23 cellular contexts compared by ENCODE assay signal in the genomic region with DNA sequence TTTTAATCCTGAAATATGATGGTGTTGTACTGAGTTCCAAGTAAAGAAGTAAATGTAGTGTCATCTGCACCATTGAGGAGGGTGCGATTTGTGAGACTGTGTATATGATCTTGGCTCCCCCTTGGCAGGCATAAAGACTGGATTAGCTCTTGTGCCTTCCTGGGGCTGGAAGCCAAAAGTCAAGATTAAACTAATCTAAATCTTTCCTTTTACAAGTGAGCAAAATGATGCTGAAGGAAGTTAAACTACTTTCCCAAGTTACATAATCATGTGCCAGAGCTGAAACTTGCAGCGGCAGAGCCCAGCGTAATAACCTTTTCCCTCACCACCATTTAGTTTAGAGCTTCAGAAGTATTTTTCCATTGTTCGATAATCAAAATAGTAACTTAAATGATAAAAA.
DNase-seq lines count a peak whose midpoint lies in the region; ATAC-seq, FAIRE-seq and TF ChIP-seq lines count a peak whose summit lies in the region.
"Had no signal": no experiment of that assay in that cellular context is flagged by ENCODE, and none has a peak within 500 bp of the region (broad histone marks: within the 10 kb centered on the region; RNA-seq: fewer than 3 reads in every experiment).

No MANE protein-coding gene starts in this region.

- peak; percentile 93 for DNase-seq in A673 (ENCODE audit: low spot score)
- peak; percentile 80 for DNase-seq in NCI-H82 (lab: John Stamatoyannopoulos, UW)
- DNase-seq in endodermal cell, result no peak
- no peak for DNase-seq in neuronal stem cell (ENCODE audit: low spot score)
- no peak for DNase-seq in hepatic stellate cell (ENCODE audit: low spot score)
- no peak for DNase-seq in frontal cortex (ENCODE audit: low spot score in 2 of 2)
- DNase-seq in tibial artery, result no peak
- DNase-seq in body of pancreas, result no peak
- DNase-seq: 8988T; Calu3; CD8-positive, alpha-beta T cell; DMS 273 treated with DMSO at 0.1 percent for 48 hours; DMS53; DND-41; EL; GM23248; IMR-90 had no signal

- 80 to 89% methylated on average over 1 to 4 of the region's 4 CpGs for whole genome bisulfite sequencing in endodermal cell (ENCODE audit: insufficient coverage in 1 of 2, insufficient read length in 1 of 2), 2 experiments
- no CpG with 5 or more reads among the region's 4 CpGs for WGBS in neuronal stem cell (ENCODE audit: extremely low coverage in 2 of 2, insufficient read length in 2 of 2, insufficient replicate concordance in 1 of 2), 2 donors
- WGBS in body of pancreas, 2 donors, result 83 to 88% methylated on average over 4 of the region's 4 CpGs

- no peak overlapping the region for H3K23ac ChIP-seq in neuronal stem cell (ENCODE audit: low read depth, low read length, poor library complexity)

- peak overlapping the region; percentile 4 for H3K4me3 ChIP-seq in A673 (ENCODE audit: low read depth, low read length, poor library complexity, severe bottlenecking)
- H3K4me3 ChIP-seq in endodermal cell (ENCODE audit: low read length), result peak overlapping the region; percentile 22
- H3K4me3 ChIP-seq in neuronal stem cell (ENCODE audit: low read length in 2 of 2), result no peak overlapping the region
- H3K4me3 ChIP-seq in tibial artery, result no peak overlapping the region
- H3K4me3 ChIP-seq in body of pancreas, result no peak overlapping the region
- H3K4me3 ChIP-seq: BLaER1 treated with 17β-estradiol and CSF1 and Interleukin-3, amounts not matched to agents 10 nM and 100 nM; GM12878; GM23248; HAP-1 had no signal

- H2BK5ac ChIP-seq in neuronal stem cell (ENCODE audit: low read length), result no peak overlapping the region

- no peak overlapping the region for H3K4ac ChIP-seq in neuronal stem cell (ENCODE audit: low read length)

- no peak overlapping the region for H3K14ac ChIP-seq in neuronal stem cell (ENCODE audit: low read length)

- H3K27me3 ChIP-seq in A673 (replicated peaks; ENCODE audit: insufficient read depth, low read depth, low read length, poor library complexity), result no peaks in the 10 kb centered on the region
- H3K27me3 ChIP-seq in endodermal cell (ENCODE audit: control insufficient read depth, insufficient read depth, low read length, poor library complexity, severe bottlenecking), result no peaks in the 10 kb centered on the region
- H3K27me3 ChIP-seq in neuronal stem cell (ENCODE audit: control insufficient read depth in 3 of 3, insufficient read depth in 3 of 3, low read depth in 1 of 3, low read length in 3 of 3), result no peaks in the 10 kb centered on the region
- no peaks in the 10 kb centered on the region for H3K27me3 ChIP-seq in tibial artery
- no peaks in the 10 kb centered on the region for H3K27me3 ChIP-seq in body of pancreas
- H3K27me3 ChIP-seq: BLaER1 treated with 17β-estradiol and CSF1 and Interleukin-3, amounts not matched to agents 10 nM and 100 nM had no signal

- no peak overlapping the region for H4K8ac ChIP-seq in neuronal stem cell (ENCODE audit: low read depth, low read length)

- no peak overlapping the region for H3K18ac ChIP-seq in neuronal stem cell (ENCODE audit: low read length)

- no peak overlapping the region for H2AK5ac ChIP-seq in neuronal stem cell (ENCODE audit: low read depth, low read length)

- H2BK15ac ChIP-seq in neuronal stem cell (ENCODE audit: low read length), result no peak overlapping the region

- H3K4me1 ChIP-seq in A673 (ENCODE audit: insufficient read depth, low read length, poor library complexity, severe bottlenecking) (peaks cover 33% of the 10 kb centered on the region), endodermal cell (ENCODE audit: control insufficient read depth, insufficient read depth, low read length) (no peaks in the 10 kb centered on the region), neuronal stem cell (ENCODE audit: control insufficient read depth in 2 of 2, insufficient read depth in 1 of 2, low read depth in 1 of 2, low read length in 2 of 2) (peaks cover 3 to 8% of the 10 kb centered on the region in 2 donors), tibial artery (no peaks in the 10 kb centered on the region), body of pancreas (no peaks in the 10 kb centered on the region)
- H3K4me1 ChIP-seq: BLaER1 treated with 17β-estradiol and CSF1 and Interleukin-3, amounts not matched to agents 10 nM and 100 nM had no signal

- H3K4me2 ChIP-seq in neuronal stem cell (ENCODE audit: insufficient read depth, low read length, poor library complexity, severe bottlenecking), result no peak overlapping the region
- H3K4me2 ChIP-seq: BLaER1 treated with 17β-estradiol and CSF1 and Interleukin-3, amounts not matched to agents 10 nM and 100 nM had no signal

- no peak overlapping the region for H4K91ac ChIP-seq in neuronal stem cell (ENCODE audit: low read depth, low read length, poor library complexity)

- BruUV-seq in A673 (replicated peaks; lab: Mats Ljungman, UMichigan), result no TSS peak

- peaks cover 6% of the 10 kb centered on the region for H3K4me1 Mint-ChIP-seq in endodermal cell
- H3K4me1 Mint-ChIP-seq: B cell had no signal

- H3K36me3 ChIP-seq in A673 (ENCODE audit: insufficient read depth, low read length, poor library complexity, severe bottlenecking) (no peaks in the 10 kb centered on the region), endodermal cell (ENCODE audit: control insufficient read depth, insufficient read depth, low read length) (peaks cover 19% of the 10 kb centered on the region), neuronal stem cell (replicated peaks in 1 of 2; ENCODE audit: control insufficient read depth in 2 of 2, insufficient read depth in 2 of 2, low read length in 2 of 2) (no peaks in the 10 kb centered on the region), tibial artery (no peaks in the 10 kb centered on the region), body of pancreas (replicated peaks in 1 of 2; ENCODE audit: insufficient read depth in 1 of 2, low read depth in 2 of 2) (no peaks in the 10 kb centered on the region)
- H3K36me3 ChIP-seq: BLaER1 treated with 17β-estradiol and CSF1 and Interleukin-3, amounts not matched to agents 10 nM and 100 nM; HAP-1 had no signal

- POLR2A ChIA-PET in A673 (lab: Charles Lee; ENCODE audit: low non-redundant PET), result no interaction called here

- no peak overlapping the region for H2BK12ac ChIP-seq in neuronal stem cell (ENCODE audit: low read length)

- no peak overlapping the region for H3K27ac Mint-ChIP-seq in endodermal cell
- H3K27ac Mint-ChIP-seq: B cell; CD8-positive, alpha-beta T cell had no signal

- H2AFZ ChIP-seq in neuronal stem cell (ENCODE audit: low read length), result no peak overlapping the region
- H2AFZ ChIP-seq: GM23248 had no signal

- H3K27ac ChIP-seq in A673 (ENCODE audit: low read depth, low read length, poor library complexity, severe bottlenecking) (peak overlapping the region; percentile 8), endodermal cell (ENCODE audit: low read depth, low read length) (no peak overlapping the region), neuronal stem cell (replicated peaks; ENCODE audit: low read length) (peak overlapping the region; percentile 30), tibial artery (no peak overlapping the region), body of pancreas (no peak overlapping the region)
- H3K27ac ChIP-seq: BLaER1 treated with 17β-estradiol and CSF1 and Interleukin-3, amounts not matched to agents 10 nM and 100 nM; GM23248 had no signal

- H3K9me3 Mint-ChIP-seq in endodermal cell, result peaks cover 9% of the 10 kb centered on the region

- no peak for TF ChIP-seq POLR2A in body of pancreas (IDR thresholded peaks at IDR 0.05)

- TF ChIP-seq CTCF in A673 (conservative IDR thresholded peaks at IDR 0.05; ENCODE audit: low read depth, low read length), result no peak
- TF ChIP-seq CTCF in endodermal cell (conservative IDR thresholded peaks at IDR 0.05), result no peak
- TF ChIP-seq CTCF in tibial artery (IDR thresholded peaks at IDR 0.05), result no peak
- no peak for TF ChIP-seq CTCF in body of pancreas (IDR thresholded peaks at IDR 0.05)

- no peak overlapping the region for H2BK120ac ChIP-seq in neuronal stem cell (ENCODE audit: low read depth, low read length)

- H3K9me3 ChIP-seq in A673 (ENCODE audit: low read depth, low read length, poor library complexity, severe bottlenecking) (no peaks in the 10 kb centered on the region), endodermal cell (ENCODE audit: control insufficient read depth, low read length) (peaks cover 8% of the 10 kb centered on the region), neuronal stem cell (replicated peaks in 1 of 2; ENCODE audit: control insufficient read depth in 2 of 2, insufficient read depth in 1 of 2, low read depth in 1 of 2, low read length in 2 of 2) (no peaks in the 10 kb centered on the region), tibial artery (no peaks in the 10 kb centered on the region), body of pancreas (no peaks in the 10 kb centered on the region)
- H3K9me3 ChIP-seq: HAP-1 had no signal

- no peak overlapping the region for H3K4me3 Mint-ChIP-seq in endodermal cell
- H3K4me3 Mint-ChIP-seq: B cell; CD8-positive, alpha-beta T cell had no signal

- CTCF ChIA-PET in A673 (lab: Charles Lee), result no interaction called here

- intact Hi-C loops in A673 (cut with micrococcal nuclease; ENCODE audit: unreplicated experiment) (no loop called here), tibial artery (cut with DNase I; ENCODE audit: low total_unique reads) (no loop called here), body of pancreas (cut with DNase I) (no loop called here)

- H3K9ac ChIP-seq in endodermal cell (ENCODE audit: extremely low read depth, low read length, poor library complexity, severe bottlenecking) (no peak overlapping the region), neuronal stem cell (ENCODE audit: low read depth, low read length, poor library complexity) (no peak overlapping the region)
- H3K9ac ChIP-seq: BLaER1 treated with 17β-estradiol and CSF1 and Interleukin-3, amounts not matched to agents 10 nM and 100 nM; GM23248 had no signal

- peaks cover 40% of the 10 kb centered on the region for H3K36me3 Mint-ChIP-seq in endodermal cell (ENCODE audit: low read depth)
- H3K36me3 Mint-ChIP-seq: CD8-positive, alpha-beta T cell had no signal

- H3K79me1 ChIP-seq in neuronal stem cell (ENCODE audit: low read depth, low read length), result no peaks in the 10 kb centered on the region

- ATAC-seq in body of pancreas, result no peak
- ATAC-seq: CD8-positive, alpha-beta T cell; GM12878 had no signal

- H3K27me3 Mint-ChIP-seq in endodermal cell (ENCODE audit: insufficient read depth), result no peaks in the 10 kb centered on the region

- no peak for FAIRE-seq in frontal cortex (lab: Jason Lieb, UNC)
- FAIRE-seq: GM12878, GM19239, HTR-8/SVneo had no signal

Comparison
In these comparisons a context has a peak if more than half of its experiments do, and no peak if none do; other contexts are left out.
1. DNase-seq: peak in A673 (single experiment) and NCI-H82 (single experiment); none in endodermal cell (single experiment), neuronal stem cell (single experiment), hepatic stellate cell (single experiment), frontal cortex (0 of 2), tibial artery (0 of 2) and body of pancreas (0 of 4).
2. H3K27ac ChIP-seq: peak in A673 (single experiment) and neuronal stem cell (single experiment); none in endodermal cell (single experiment), tibial artery (0 of 2) and body of pancreas (0 of 4).
3. H3K4me3 ChIP-seq: peak in A673 (single experiment) and endodermal cell (single experiment); none in neuronal stem cell (0 of 2), tibial artery (0 of 2) and body of pancreas (0 of 2).